In genomic region chr12:49288412-49288853, GRCh38 we compare ENCODE assay signal across 8 cellular contexts. TPM values are rescaled to one million over a fixed set of nuclear protein-coding genes. Genes with fewer than 3 reads are reported as not detected.
A peak's percentile ranks its signal among the peaks of the same experiment; 100 is the strongest.
DNase-seq lines count a peak whose midpoint lies in the region; ATAC-seq, FAIRE-seq and TF ChIP-seq lines count a peak whose summit lies in the region.

No MANE protein-coding gene starts in this region.

- 11 to 13% (median 12%) methylated on average over 11 of the region's 11 CpGs for WGBS in psoas muscle, 3 donors

- no peaks in the 10 kb centered on the region for H3K9me3 ChIP-seq in psoas muscle

- no peaks in the 10 kb centered on the region for H3K36me3 ChIP-seq in psoas muscle (ENCODE audit: insufficient read depth in 1 of 2, low read depth in 1 of 2)

- no peak overlapping the region for H3K4me3 ChIP-seq in psoas muscle

- TF ChIP-seq POLR2A in GM18505 (IDR thresholded peaks at IDR 0.05; ENCODE audit: borderline replicate concordance, extremely low read depth, insufficient read depth, insufficient read length), result no peak

- ATAC-seq in psoas muscle (peak in 3 of 4 donors; percentile 50 to 72 (median 67)), GM18505 (IDR thresholded peaks at IDR 0.05; ENCODE audit: unreplicated experiment) (no peak), HG02938 (IDR thresholded peaks at IDR 0.05; ENCODE audit: unreplicated experiment) (no peak)

- no peaks in the 10 kb centered on the region for H3K4me1 ChIP-seq in psoas muscle

- FAIRE-seq in GM19239 (lab: Jason Lieb, UNC), result peak; percentile 97
- no peak for FAIRE-seq in frontal cortex (lab: Jason Lieb, UNC)

- peak; percentile 81 for TF ChIP-seq CTCF in psoas muscle (IDR thresholded peaks at IDR 0.05)

- peaks cover 0 to 12% (median 7%) of the 10 kb centered on the region in 3 donors for H3K27me3 ChIP-seq in psoas muscle (ENCODE audit: insufficient read depth in 3 of 3, low read length in 2 of 3)

- no peak overlapping the region for H3K27ac ChIP-seq in psoas muscle

- DNase-seq in Ammon's horn (ENCODE audit: low spot score) (peak; percentile 65), GM19239 (ENCODE audit: insufficient read length, low spot score) (peak; percentile 73), RPMI8226 (peak; percentile 63), frontal cortex (ENCODE audit: low spot score in 2 of 2) (peak; percentile 66 to 79), psoas muscle (peak in 1 of 2 donors; percentile 40)
- peak; percentile 11 to 45 (median 38) for DNase-seq in activated naive CD4-positive, alpha-beta T cell (lab: John Stamatoyannopoulos, UW)

- intact Hi-C loops in psoas muscle (cut with DNase I), result loop anchor here in 1 of 2 donors (2.0 to 5.0 kb wide), 2 partner anchors 54 to 224 kb away; no protein-coding TSS in a partner anchor

RNA-seq across cellular contexts. Expression of gene PRPH, which starts 6.5 kb away (rescaled TPM):
- total RNA-seq in frontal cortex, result 0.82 TPM
- total RNA-seq in psoas muscle, result not detected
- under 1 TPM in 2 of 3 donors, not detected in 1; 0.06 to 0.20 TPM for polyA plus RNA-seq in psoas muscle

RNA-seq across cellular contexts. Expression of gene TUBA1C, which starts 23.6 kb away (rescaled TPM):
- total RNA-seq in frontal cortex, result 55.0 TPM
- 100 to 1,000 TPM in 1 of 4 donors, 10 to 100 TPM in 3; 41.4 to 103 (median 48.2) TPM for total RNA-seq in psoas muscle
- polyA plus RNA-seq in psoas muscle, result 100 to 1,000 TPM in 2 of 3 donors, 10 to 100 TPM in 1; 62.9 to 454 (median 129) TPM

RNA-seq across cellular contexts. Expression of gene TROAP, which starts 34.6 kb away (rescaled TPM):
- 2.9 TPM for total RNA-seq in frontal cortex
- total RNA-seq in psoas muscle, result under 1 TPM in 2 of 4 donors, not detected in 2; 0.39 to 0.48 TPM
- polyA plus RNA-seq in psoas muscle, result under 1 TPM; 0.07 to 0.36 (median 0.26) TPM

RNA-seq across cellular contexts. Expression of gene C1QL4, which starts 48.6 kb away (rescaled TPM):
- 0.41 TPM for total RNA-seq in frontal cortex
- total RNA-seq in psoas muscle, result not detected
- polyA plus RNA-seq in psoas muscle, result not detected

RNA-seq across cellular contexts. Expression of gene DNAJC22, which starts 58.3 kb away (rescaled TPM):
- total RNA-seq in frontal cortex, result under 0.01 TPM
- under 1 TPM in 1 of 4 donors, not detected in 3; 0.08 TPM for total RNA-seq in psoas muscle
- under 1 TPM in 1 of 3 donors, not detected in 2; 0.03 TPM for polyA plus RNA-seq in psoas muscle

Comparison
In these comparisons a context has a peak if more than half of its experiments do, and no peak if none do; other contexts are left out.
1. ATAC-seq: peak in psoas muscle (3 of 4); none in GM18505 (single experiment) and HG02938 (single experiment).